10 cellular contexts compared by ENCODE assay signal in genomic region chr19:4636761-4637160, GRCh38. TPM values are rescaled to one million over a fixed set of nuclear protein-coding genes. Genes with fewer than 3 reads are reported as not detected.
DNase-seq lines count a peak whose midpoint lies in the region; ATAC-seq, FAIRE-seq and TF ChIP-seq lines count a peak whose summit lies in the region.
"Had no signal": no experiment of that assay in that cellular context is flagged by ENCODE, and none has a peak within 500 bp of the region (broad histone marks: within the 10 kb centered on the region; RNA-seq: fewer than 3 reads in every experiment).

No MANE protein-coding gene starts in this region.

- H3K79me2 ChIP-seq in GM12878 (ENCODE audit: control insufficient read depth, insufficient read depth, low read length) = peaks cover 19% of the 10 kb centered on the region

- H3K4me2 ChIP-seq in BLaER1 (peak overlapping the region; percentile 90), GM12878 (ENCODE audit: control insufficient read depth, insufficient read depth) (peak overlapping the region; percentile 89; the same call in 1 of the 2 replicates)

- TF ChIP-seq RAD21 in GM12878 (IDR thresholded peaks at IDR 0.05; ENCODE audit: insufficient read depth, low read depth, low read length) = no peak

- RAD21 ChIA-PET in GM12878 (lab: Charles Lee; ENCODE audit: unreplicated experiment) = interaction anchor here (0.6 to 2.2 kb wide), 6 partner anchors 47 to 648 kb away, joined by 3 to 16 read pairs (median 6); partner anchors contain the start of gene FEM1A

- no peak for TF ChIP-seq CTCF in GM12878 (IDR thresholded peaks at IDR 0.05 in 2 of 3, conservative IDR thresholded peaks at IDR 0.05 in 1 of 3; ENCODE audit: control insufficient read depth in 2 of 3, extremely low read depth in 1 of 3, insufficient read depth in 1 of 3, low read depth in 3 of 3, low read length in 3 of 3)

- TF ChIP-seq POLR2A in GM12878 (IDR thresholded peaks at IDR 0.05; ENCODE audit: low read depth, low read length) = no peak

- no peaks in the 10 kb centered on the region for H3K27me3 ChIP-seq in BLaER1
- H3K27me3 ChIP-seq in HUES6 (ENCODE audit: control insufficient read depth, insufficient read depth, low read length) = peaks cover 11% of the 10 kb centered on the region
- no peaks in the 10 kb centered on the region for H3K27me3 ChIP-seq in GM12878 (replicated peaks in 1 of 2; ENCODE audit: control insufficient read depth in 2 of 2, insufficient read depth in 2 of 2, low read length in 1 of 2)

- H4K20me1 ChIP-seq in BLaER1 (no peaks in the 10 kb centered on the region), GM12878 (ENCODE audit: control insufficient read depth, insufficient read depth) (no peaks in the 10 kb centered on the region)

- SMC1A ChIA-PET in GM12878 (lab: Charles Lee; ENCODE audit: uncharacterized antibody, unreplicated experiment) = interaction anchor here (0.6 to 2.4 kb wide), 7 partner anchors 40 to 89 kb away, joined by 3 to 13 read pairs (median 4); no protein-coding TSS in a partner anchor

- H3K9ac ChIP-seq in BLaER1 (peak overlapping the region; percentile 74), HUES6 (ENCODE audit: low read length) (peak overlapping the region; percentile 32), GM12878 (ENCODE audit: control insufficient read depth, insufficient read depth, low read length) (peak overlapping the region; percentile 48; the same call in 1 of the 2 replicates)

- no peaks in the 10 kb centered on the region for H3K36me3 Mint-ChIP-seq in naive B cell
- H3K36me3 Mint-ChIP-seq: activated naive CD4-positive, alpha-beta T cell treated with anti-CD3 and anti-CD28 coated beads, Interleukin-2, amount 50 U/mL, for 24 hours had no signal

- intact Hi-C loops in GM12878 (cut with micrococcal nuclease; ENCODE audit: unreplicated experiment) = loop anchor here (1.0 to 2.0 kb wide), 2 partner anchors 47 to 60 kb away; no protein-coding TSS in a partner anchor

- no peaks in the 10 kb centered on the region for H3K9me3 ChIP-seq in BLaER1
- no peaks in the 10 kb centered on the region for H3K9me3 ChIP-seq in HUES6 (ENCODE audit: control insufficient read depth, insufficient read depth, low read depth, low read length)
- no peaks in the 10 kb centered on the region for H3K9me3 ChIP-seq in GM12878 (replicated peaks; ENCODE audit: control insufficient read depth, insufficient read depth, low read length)

- H2AFZ ChIP-seq in GM12878 (ENCODE audit: control insufficient read depth, low read depth, low read length) = peak overlapping the region; percentile 88

- ATAC-seq in GM12878 (no peak), naive B cell (ENCODE audit: low read depth in 2 of 2) (no peak), HG02610 (IDR thresholded peaks at IDR 0.05; ENCODE audit: unreplicated experiment) (no peak)

- peaks cover 0 to 5% (median 0%) of the 10 kb centered on the region in 3 donors for H3K27me3 Mint-ChIP-seq in naive B cell
- H3K27me3 Mint-ChIP-seq: activated naive CD4-positive, alpha-beta T cell treated with anti-CD3 and anti-CD28 coated beads, Interleukin-2, amount 50 U/mL, for 24 hours had no signal

- no peak for FAIRE-seq in GM12878 (lab: Jason Lieb, UNC)
- FAIRE-seq in frontal cortex (lab: Jason Lieb, UNC) = no peak

- peaks cover 0 to 1% (median 0%) of the 10 kb centered on the region in 7 donors for H3K9me3 Mint-ChIP-seq in naive B cell
- H3K9me3 Mint-ChIP-seq: activated naive CD4-positive, alpha-beta T cell treated with anti-CD3 and anti-CD28 coated beads, Interleukin-2, amount 50 U/mL, for 24 hours had no signal

- peak overlapping the region; percentile 65 for H3K4me3 ChIP-seq in BLaER1
- peak overlapping the region; percentile 82 for H3K4me3 ChIP-seq in HUES6 (ENCODE audit: low read depth, low read length)
- H3K4me3 ChIP-seq in GM12878 = 0 out of 2 replicates have a peak overlapping the region, but pooled peaks have one; percentile 33

- H3K4me1 Mint-ChIP-seq in naive B cell = peaks cover 27 to 50% (median 42%) of the 10 kb centered on the region in 3 donors

- H3K27ac ChIP-seq in BLaER1 (peak overlapping the region; percentile 56; the same call in 1 of the 2 replicates), HUES6 (ENCODE audit: low read depth, low read length) (no peak overlapping the region), GM12878 (ENCODE audit: control insufficient read depth, insufficient read depth) (no peak overlapping the region)
- H3K27ac ChIP-seq: epithelial cell of prostate had no signal

- no peak for TF ChIP-seq EP300 in GM12878 (IDR thresholded peaks at IDR 0.05; ENCODE audit: borderline replicate concordance in 1 of 2, control insufficient read depth in 1 of 2, low read depth in 2 of 2, low read length in 2 of 2)

- H3K4me3 Mint-ChIP-seq in naive B cell = peak overlapping the region; percentile 33 to 86 (median 73)

- 80% methylated on average over 8 of the region's 8 CpGs for WGBS in GM12878 (ENCODE audit: insufficient coverage, insufficient replicate concordance, low lambda C conversion rate, missing lambda C conversion rate)

- in situ Hi-C loops in GM12878 (cut with MboI) = loop anchor here (5.0 kb wide), 1 partner anchor 59 kb away; no protein-coding TSS in a partner anchor

- DNase-seq in GM12878 (ENCODE audit: low read depth, low spot score) (no peak), naive B cell (no peak), hypothalamus (lab: John Stamatoyannopoulos, UW) (no peak), frontal cortex (ENCODE audit: low spot score in 2 of 2) (no peak), DMS 273 treated with DMSO at 0.1 percent for 48 hours (lab: John Stamatoyannopoulos, UW) (no peak)

- BruUV-seq in GM12878 (replicated peaks; lab: Mats Ljungman, UMichigan) = no TSS peak

- H3K36me3 ChIP-seq in BLaER1 = no peaks in the 10 kb centered on the region
- H3K36me3 ChIP-seq in HUES6 (ENCODE audit: control insufficient read depth, insufficient read depth, low read length) = no peaks in the 10 kb centered on the region
- no peaks in the 10 kb centered on the region for H3K36me3 ChIP-seq in GM12878 (ENCODE audit: control insufficient read depth in 2 of 2, insufficient read depth in 2 of 2, low read length in 1 of 2)

- peak overlapping the region in 2 of 6 donors; percentile 54 to 80 for H3K27ac Mint-ChIP-seq in naive B cell

- CTCF ChIA-PET in GM12878 (lab: Yijun Ruan, JAX) = interaction anchor here (0.8 to 3.4 kb wide), 27 partner anchors 9 to 233 kb away, joined by 3 to 94 read pairs (median 7); partner anchors contain the start of genes FEM1A, PLIN5 and SEMA6B

- POLR2A ChIA-PET in GM12878 (lab: Charles Lee) = no interaction called here

- H3K4me1 ChIP-seq in BLaER1 (peaks cover 62% of the 10 kb centered on the region), HUES6 (ENCODE audit: control insufficient read depth, insufficient read depth, low read length) (peaks cover 23% of the 10 kb centered on the region), GM12878 (ENCODE audit: control insufficient read depth, insufficient read depth, low read length) (peaks cover 14% of the 10 kb centered on the region)

TF ChIP-seq in GM12878, 131 proteins besides CTCF, POLR2A, EP300 and RAD21 (continues in another document):
- no peak for TF ChIP-seq HDAC2 (IDR thresholded peaks at IDR 0.05)
- no peak for TF ChIP-seq SUPT20H (IDR thresholded peaks at IDR 0.05; ENCODE audit: borderline replicate concordance, control insufficient read depth, low read depth, low read length)
- no peak for TF ChIP-seq LARP7 (IDR thresholded peaks at IDR 0.05)
- TF ChIP-seq RELA (IDR thresholded peaks at IDR 0.05; ENCODE audit: borderline replicate concordance, partially characterized antibody) = no peak
- TF ChIP-seq WRNIP1 (IDR thresholded peaks at IDR 0.05; ENCODE audit: borderline replicate concordance, low read depth, low read length) = no peak

RNA-seq across cellular contexts. Expression of gene TNFAIP8L1, which starts 2.6 kb away (rescaled TPM):
- total RNA-seq in GM12878 (2013; cell fraction: nucleolus; rRNA removed) = 17.9 and 19.3 TPM in 2 replicates
- 5.0 TPM in 2 replicates for total RNA-seq in GM12878 (2014; rRNA removed)
- 8.3 and 8.7 TPM in 2 replicates for total RNA-seq in GM12878 (2014; rRNA removed; fragmentation: Illumina TruSeq; extraction: Trizol)
- 12.7 and 14.3 TPM in 2 replicates for total RNA-seq in GM12878 (2021)
- 4.5 TPM for polyA plus RNA-seq in GM12878 (2011; ENCODE audit: low read depth)
- polyA plus RNA-seq in GM12878 (2011; rRNA removed) = 7.6 and 9.0 TPM in 2 replicates
- polyA plus RNA-seq in GM12878 (2011; cell fraction: cytosol; rRNA removed) = 14.0 and 14.6 TPM in 2 replicates
- 4.2 and 6.9 TPM in 2 replicates for polyA plus RNA-seq in GM12878 (2011; cell fraction: nucleus; rRNA removed)
- 7.7 and 9.0 TPM in 2 replicates for polyA plus RNA-seq in GM12878 (2012)
- 4.6 and 8.6 TPM in 2 replicates for polyA plus RNA-seq in GM12878 (2014; fragmentation: Illumina TruSeq; extraction: Trizol)
- polyA plus RNA-seq in GM12878 (2014; fragmentation: Nextera tagmentation; extraction: Ambion mirVana) = 1 to 10 TPM in 1 of 2 experiments, under 1 TPM in 1; 0.93 to 2.4 TPM
- polyA plus RNA-seq in GM12878 (2014; rRNA removed) = 12.4 and 13.1 TPM in 2 replicates
- polyA plus RNA-seq in GM12878 (2016; fragmentation: Nextera tagmentation; extraction: Ambion mirVana) = 1 to 10 TPM; 8.3 to 9.2 TPM
- polyA minus RNA-seq in GM12878 (2011; rRNA and poly(A)+ RNA removed) = 6.7 and 13.4 TPM in 2 replicates
- polyA minus RNA-seq in GM12878 (2011; cell fraction: cytosol; rRNA and poly(A)+ RNA removed) = 5.9 and 6.3 TPM in 2 replicates
- polyA minus RNA-seq in GM12878 (2011; cell fraction: nucleus; rRNA and poly(A)+ RNA removed) = 4.1 and 6.6 TPM in 2 replicates
- 10 to 100 TPM in 1 of 6 donors, 1 to 10 TPM in 5; 4.7 to 14.2 (median 8.0) TPM for polyA plus RNA-seq in naive B cell (ENCODE audit: low read depth in 6 of 6)
- total RNA-seq in frontal cortex = 4.5 TPM

RNA-seq across cellular contexts. Expression of gene MYDGF, which starts 33.4 kb away (rescaled TPM):
- 25.3 and 26.6 TPM in 2 replicates for total RNA-seq in GM12878 (2013; cell fraction: nucleolus; rRNA removed)
- 68.7 and 83.5 TPM in 2 replicates for total RNA-seq in GM12878 (2014; rRNA removed)
- total RNA-seq in GM12878 (2014; rRNA removed; fragmentation: Illumina TruSeq; extraction: Trizol) = 46.0 and 50.2 TPM in 2 replicates
- total RNA-seq in GM12878 (2021) = 57.4 and 64.7 TPM in 2 replicates
- polyA plus RNA-seq in GM12878 (2011; ENCODE audit: low read depth) = 61.8 TPM
- polyA plus RNA-seq in GM12878 (2011; rRNA removed) = 31.3 and 45.6 TPM in 2 replicates
- polyA plus RNA-seq in GM12878 (2011; cell fraction: cytosol; rRNA removed) = 72.7 and 135 TPM in 2 replicates
- polyA plus RNA-seq in GM12878 (2011; cell fraction: nucleus; rRNA removed) = 44.9 and 47.5 TPM in 2 replicates
- 111 and 140 TPM in 2 replicates for polyA plus RNA-seq in GM12878 (2012)
- polyA plus RNA-seq in GM12878 (2014; fragmentation: Illumina TruSeq; extraction: Trizol) = 17.9 and 39.1 TPM in 2 replicates
- polyA plus RNA-seq in GM12878 (2014; fragmentation: Nextera tagmentation; extraction: Ambion mirVana) = 10 to 100 TPM in 1 of 2 experiments, 1 to 10 TPM in 1; 2.3 to 18.5 TPM
- polyA plus RNA-seq in GM12878 (2014; rRNA removed) = 92.8 and 96.7 TPM in 2 replicates
- polyA plus RNA-seq in GM12878 (2016; fragmentation: Nextera tagmentation; extraction: Ambion mirVana) = 100 to 1,000 TPM; 183 to 196 TPM
- 15.4 and 26.8 TPM in 2 replicates for polyA minus RNA-seq in GM12878 (2011; rRNA and poly(A)+ RNA removed)
- polyA minus RNA-seq in GM12878 (2011; cell fraction: cytosol; rRNA and poly(A)+ RNA removed) = 14.0 and 15.4 TPM in 2 replicates
- 7.4 and 12.1 TPM in 2 replicates for polyA minus RNA-seq in GM12878 (2011; cell fraction: nucleus; rRNA and poly(A)+ RNA removed)
- 100 to 1,000 TPM in 1 of 6 donors, 10 to 100 TPM in 5; 80.0 to 105 (median 83.2) TPM for polyA plus RNA-seq in naive B cell (ENCODE audit: low read depth in 6 of 6)
- total RNA-seq in frontal cortex = 33.4 TPM
